In the genomic region with DNA sequence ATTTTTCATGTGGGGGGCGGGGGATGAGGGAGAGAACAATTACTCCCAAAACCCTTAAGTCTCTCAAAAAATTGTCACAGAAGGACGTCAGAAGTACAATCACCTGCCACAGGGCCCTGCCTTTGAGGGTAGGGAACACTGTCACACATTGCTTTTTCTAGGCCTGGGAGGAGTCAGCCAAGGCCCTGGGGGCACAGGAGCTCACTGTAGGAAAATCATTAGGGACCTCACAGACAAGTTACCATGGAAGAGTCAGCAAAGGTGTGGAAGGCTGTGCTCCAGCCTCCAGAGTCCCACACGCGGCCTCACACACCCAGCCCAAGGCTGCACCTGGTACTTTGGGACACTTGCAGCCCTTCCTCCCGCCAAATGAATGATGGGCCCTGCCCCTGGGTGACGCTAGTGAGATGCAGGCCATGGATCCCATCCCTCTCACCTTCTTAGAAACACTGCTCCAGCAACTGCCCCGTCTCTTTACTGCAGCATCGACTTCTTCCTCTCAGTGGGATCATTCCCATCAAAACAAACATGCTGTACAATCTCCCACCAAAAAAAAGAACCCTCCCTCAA, we compare ENCODE assay signal across 1 cellular context.
TF ChIP-seq lines count a peak whose summit lies in the region.

No MANE protein-coding gene starts in this region.

TF ChIP-seq in HepG2, 621 proteins besides CTCF, POLR2A, EP300 and RAD21 (continued from another document):
- TF ChIP-seq, protein P1, sequence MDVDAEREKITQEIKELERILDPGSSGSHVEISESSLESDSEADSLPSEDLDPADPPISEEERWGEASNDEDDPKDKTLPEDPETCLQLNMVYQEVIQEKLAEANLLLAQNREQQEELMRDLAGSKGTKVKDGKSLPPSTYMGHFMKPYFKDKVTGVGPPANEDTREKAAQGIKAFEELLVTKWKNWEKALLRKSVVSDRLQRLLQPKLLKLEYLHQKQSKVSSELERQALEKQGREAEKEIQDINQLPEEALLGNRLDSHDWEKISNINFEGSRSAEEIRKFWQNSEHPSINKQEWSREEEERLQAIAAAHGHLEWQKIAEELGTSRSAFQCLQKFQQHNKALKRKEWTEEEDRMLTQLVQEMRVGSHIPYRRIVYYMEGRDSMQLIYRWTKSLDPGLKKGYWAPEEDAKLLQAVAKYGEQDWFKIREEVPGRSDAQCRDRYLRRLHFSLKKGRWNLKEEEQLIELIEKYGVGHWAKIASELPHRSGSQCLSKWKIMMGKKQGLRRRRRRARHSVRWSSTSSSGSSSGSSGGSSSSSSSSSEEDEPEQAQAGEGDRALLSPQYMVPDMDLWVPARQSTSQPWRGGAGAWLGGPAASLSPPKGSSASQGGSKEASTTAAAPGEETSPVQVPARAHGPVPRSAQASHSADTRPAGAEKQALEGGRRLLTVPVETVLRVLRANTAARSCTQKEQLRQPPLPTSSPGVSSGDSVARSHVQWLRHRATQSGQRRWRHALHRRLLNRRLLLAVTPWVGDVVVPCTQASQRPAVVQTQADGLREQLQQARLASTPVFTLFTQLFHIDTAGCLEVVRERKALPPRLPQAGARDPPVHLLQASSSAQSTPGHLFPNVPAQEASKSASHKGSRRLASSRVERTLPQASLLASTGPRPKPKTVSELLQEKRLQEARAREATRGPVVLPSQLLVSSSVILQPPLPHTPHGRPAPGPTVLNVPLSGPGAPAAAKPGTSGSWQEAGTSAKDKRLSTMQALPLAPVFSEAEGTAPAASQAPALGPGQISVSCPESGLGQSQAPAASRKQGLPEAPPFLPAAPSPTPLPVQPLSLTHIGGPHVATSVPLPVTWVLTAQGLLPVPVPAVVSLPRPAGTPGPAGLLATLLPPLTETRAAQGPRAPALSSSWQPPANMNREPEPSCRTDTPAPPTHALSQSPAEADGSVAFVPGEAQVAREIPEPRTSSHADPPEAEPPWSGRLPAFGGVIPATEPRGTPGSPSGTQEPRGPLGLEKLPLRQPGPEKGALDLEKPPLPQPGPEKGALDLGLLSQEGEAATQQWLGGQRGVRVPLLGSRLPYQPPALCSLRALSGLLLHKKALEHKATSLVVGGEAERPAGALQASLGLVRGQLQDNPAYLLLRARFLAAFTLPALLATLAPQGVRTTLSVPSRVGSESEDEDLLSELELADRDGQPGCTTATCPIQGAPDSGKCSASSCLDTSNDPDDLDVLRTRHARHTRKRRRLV (CRISPR knock-in tag; IDR thresholded peaks at IDR 0.05) = no peak
TF ChIP-seq in HepG2: peak in this region for 1.
